ENCODE assay signal across 25 cellular contexts in the genomic region with DNA sequence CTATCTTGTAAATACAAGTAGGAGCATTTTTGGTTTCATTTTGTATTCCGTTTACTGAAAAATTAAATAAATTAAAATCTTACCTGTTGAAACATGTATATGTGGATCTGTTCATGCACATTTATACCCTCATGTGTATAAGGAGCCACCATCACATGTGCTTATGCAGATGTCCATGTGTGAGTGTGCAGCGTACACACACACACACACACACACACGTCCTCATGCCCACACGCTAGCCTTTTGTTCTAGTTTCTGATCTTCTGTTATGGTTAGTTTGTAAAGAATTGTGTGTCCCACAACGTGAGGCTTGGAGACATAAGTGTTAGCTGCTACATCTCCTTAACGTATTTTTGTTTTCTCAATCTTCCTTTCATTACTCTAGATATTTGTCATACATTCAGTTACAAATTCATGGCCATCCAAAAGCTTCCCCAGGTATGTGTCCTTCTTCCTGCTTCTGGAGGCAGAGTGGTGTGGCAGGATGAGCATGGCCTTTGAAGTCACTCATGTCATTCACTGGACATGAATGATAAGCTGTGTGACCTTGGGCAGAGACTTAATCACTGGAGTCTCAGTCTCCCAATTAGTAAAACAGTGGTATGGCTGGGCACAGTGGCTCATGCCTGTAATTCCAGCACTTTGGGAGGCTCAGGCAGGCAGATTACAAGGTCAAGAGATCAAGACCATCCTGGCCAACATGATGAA. TPM values are rescaled to one million over a fixed set of nuclear protein-coding genes. Genes with fewer than 3 reads are reported as not detected.
DNase-seq lines count a peak whose midpoint lies in the region; ATAC-seq, FAIRE-seq and TF ChIP-seq lines count a peak whose summit lies in the region.
"Had no signal": no experiment of that assay in that cellular context is flagged by ENCODE, and none has a peak within 500 bp of the region (broad histone marks: within the 10 kb centered on the region; RNA-seq: fewer than 3 reads in every experiment).

No MANE protein-coding gene starts in this region.

- no peaks in the 10 kb centered on the region for H3K9me1 ChIP-seq in K562 (ENCODE audit: control insufficient read depth, insufficient read depth, low read length)

- H3K79me2 ChIP-seq in OCI-LY7 (ENCODE audit: insufficient read depth, low read depth, low read length) (no peaks in the 10 kb centered on the region), K562 (ENCODE audit: control insufficient read depth, insufficient read depth, low read length) (no peaks in the 10 kb centered on the region)

- no peak for FAIRE-seq in K562 (lab: Jason Lieb, UNC)
- FAIRE-seq: GM12891, urothelium cell line had no signal

- CTCF ChIA-PET in OCI-LY7 (lab: Charles Lee; ENCODE audit: unreplicated experiment) (interaction anchor here (0.6 to 2.3 kb wide), 9 partner anchors 10 to 121 kb away, joined by 3 to 13 read pairs (median 3); no protein-coding TSS in a partner anchor), K562 (lab: Yijun Ruan, JAX; ENCODE audit: low intra/inter-chr PET ratio) (no interaction called here)

- H3K9me3 Mint-ChIP-seq in activated T-cell treated with anti-CD3 and anti-CD28 coated beads, Interleukin-2, amount 50 U/mL, for 4 hours = peaks cover 8% of the 10 kb centered on the region
- peaks cover 5% of the 10 kb centered on the region for H3K9me3 Mint-ChIP-seq in stimulated activated effector memory CD8-positive, alpha-beta T cell treated with anti-CD3 and anti-CD28 coated beads, Interleukin-12 subunit alpha, Interleukin-12 subunit beta, amount 100 ng/mL, for 72 hours
- H3K9me3 Mint-ChIP-seq: dendritic cell treated with granulocyte-macrophage colony-stimulating factor and Interleukin-4, amounts not matched to agents 40 ng/mL and 50 ng/mL, for 4 days had no signal

- no peak for DNase-seq in activated T-cell treated with anti-CD3 and anti-CD28 coated beads, Interleukin-2, amount 50 U/mL, for 4 hours
- no peak for DNase-seq in activated T-cell treated with anti-CD3 and anti-CD28 coated beads for 4 hours
- DNase-seq in OCI-LY7 (ENCODE audit: low spot score) = no peak
- peak in 2 of 4 experiments; percentile 53 to 68 for DNase-seq in K562 (ENCODE audit: extremely low read depth in 1 of 4, low spot score in 3 of 4)
- DNase-seq in stimulated activated effector memory CD8-positive, alpha-beta T cell treated with anti-CD3 and anti-CD28 coated beads, Interleukin-12 subunit alpha, Interleukin-12 subunit beta, amount 100 ng/mL, for 72 hours (ENCODE audit: low spot score in 2 of 2) = no peak
- DNase-seq in OCI-M2 (lab: John Stamatoyannopoulos, UW; ENCODE audit: unreplicated experiment) = no peak
- DNase-seq in AML-193 (lab: John Stamatoyannopoulos, UW) = no peak
- DNase-seq in testis = no peak
- DNase-seq: activated effector memory CD4-positive, alpha-beta T cell treated with Interleukin-2 at 50 U/mL for 16 hours; GDM1; H7; Kasumi-1; left ventricle myocardium superior; NCI-H1417 treated with DMSO at 0.1 percent for 48 hours; NCI-H226; SHP77; stimulated activated CD4-positive, alpha-beta T cell treated with anti-CD3 and anti-CD28 coated beads, Interleukin-12 subunit alpha, Interleukin-12 subunit beta, amount 100 ng/mL, for 4 hours; stomach; T1000 had no signal

- TF ChIP-seq CTCF in OCI-LY7 (conservative IDR thresholded peaks at IDR 0.05; ENCODE audit: low read length) = no peak
- no peak for TF ChIP-seq CTCF in K562 (IDR thresholded peaks at IDR 0.05 in 2 of 3, conservative IDR thresholded peaks at IDR 0.05 in 1 of 3; ENCODE audit: insufficient read depth in 2 of 3, low read depth in 1 of 3, low read length in 3 of 3)
- TF ChIP-seq CTCF in testis (IDR thresholded peaks at IDR 0.05) = no peak

- TF ChIP-seq RAD21 in K562 (CRISPR knock-in tag; conservative IDR thresholded peaks at IDR 0.05 in 1 of 2, IDR thresholded peaks at IDR 0.05 in 1 of 2) = no peak

- H3K27me3 Mint-ChIP-seq in activated T-cell treated with anti-CD3 and anti-CD28 coated beads, Interleukin-2, amount 50 U/mL, for 4 hours (ENCODE audit: low read depth) = no peaks in the 10 kb centered on the region

- BruUV-seq in OCI-LY7 (replicated peaks; lab: Mats Ljungman, UMichigan) (no TSS peak), K562 (replicated peaks; lab: Mats Ljungman, UMichigan) (no TSS peak)

- peaks cover 93% of the 10 kb centered on the region for H3K4me1 Mint-ChIP-seq in activated T-cell treated with anti-CD3 and anti-CD28 coated beads, Interleukin-2, amount 50 U/mL, for 4 hours (ENCODE audit: low read depth)
- H3K4me1 Mint-ChIP-seq in stimulated activated effector memory CD8-positive, alpha-beta T cell treated with anti-CD3 and anti-CD28 coated beads, Interleukin-12 subunit alpha, Interleukin-12 subunit beta, amount 100 ng/mL, for 72 hours = peaks cover 95% of the 10 kb centered on the region

- in situ Hi-C loops in K562 (cut with MboI) = no loop called here

- no peak overlapping the region for H3K4me3 ChIP-seq in OCI-LY7 (ENCODE audit: low read depth, low read length, poor library complexity, severe bottlenecking)
- no peak overlapping the region for H3K4me3 ChIP-seq in K562
- no peak overlapping the region for H3K4me3 ChIP-seq in testis
- H3K4me3 ChIP-seq: prostate gland, stomach had no signal

- intact Hi-C loops in OCI-LY7 (cut with micrococcal nuclease; ENCODE audit: unreplicated experiment) = loop anchor here (10.0 kb wide), 1 partner anchor 296 kb away; a partner anchor contains a TSS
- intact Hi-C loops in K562 (cut with micrococcal nuclease) = loop anchor here (1.0 to 2.0 kb wide), 2 partner anchors 15 to 48 kb away; no protein-coding TSS in a partner anchor
- intact Hi-C loops in testis (cut with DNase I; ENCODE audit: low total_unique reads) = no loop called here

- peak overlapping the region; percentile 98 for H3K27ac ChIP-seq in OCI-LY7 (ENCODE audit: low read depth, low read length, poor library complexity, severe bottlenecking)
- H3K27ac ChIP-seq in K562 (ENCODE audit: extremely low read depth, low read depth, low read length) = peak overlapping the region; percentile 62
- H3K27ac ChIP-seq in testis = no peak overlapping the region
- H3K27ac ChIP-seq: prostate gland had no signal

- H3K9me3 ChIP-seq in OCI-LY7 (ENCODE audit: low read length) = peaks cover 25% of the 10 kb centered on the region; the same call in 1 of the 2 replicates
- H3K9me3 ChIP-seq in K562 (replicated peaks; ENCODE audit: control insufficient read depth, insufficient read depth, low read depth, low read length) = no peaks in the 10 kb centered on the region
- no peaks in the 10 kb centered on the region for H3K9me3 ChIP-seq in testis
- H3K9me3 ChIP-seq: prostate gland, stomach had no signal

- H3K4me3 Mint-ChIP-seq in activated T-cell treated with anti-CD3 and anti-CD28 coated beads, Interleukin-2, amount 50 U/mL, for 4 hours = peak overlapping the region; percentile 50
- peak overlapping the region; percentile 60 for H3K4me3 Mint-ChIP-seq in stimulated activated effector memory CD8-positive, alpha-beta T cell treated with anti-CD3 and anti-CD28 coated beads, Interleukin-12 subunit alpha, Interleukin-12 subunit beta, amount 100 ng/mL, for 72 hours
- H3K4me3 Mint-ChIP-seq: brain; dendritic cell treated with granulocyte-macrophage colony-stimulating factor and Interleukin-4, amounts not matched to agents 40 ng/mL and 50 ng/mL, for 4 days had no signal

- peak overlapping the region; percentile 1 to 35; a peak in 2 of 4 replicates for H3K9ac ChIP-seq in K562 (ENCODE audit: insufficient read depth in 1 of 2, low read depth in 2 of 2, low read length in 2 of 2)

- no peaks in the 10 kb centered on the region for H3K27me3 ChIP-seq in K562 (ENCODE audit: control insufficient read depth in 2 of 2, insufficient read depth in 2 of 2, low read length in 2 of 2)
- H3K27me3 ChIP-seq in testis = no peaks in the 10 kb centered on the region
- H3K27me3 ChIP-seq: stomach had no signal

- peak overlapping the region; percentile 86 for H3K27ac Mint-ChIP-seq in stimulated activated effector memory CD8-positive, alpha-beta T cell treated with anti-CD3 and anti-CD28 coated beads, Interleukin-12 subunit alpha, Interleukin-12 subunit beta, amount 100 ng/mL, for 72 hours
- H3K27ac Mint-ChIP-seq: brain; dendritic cell treated with granulocyte-macrophage colony-stimulating factor and Interleukin-4, amounts not matched to agents 40 ng/mL and 50 ng/mL, for 4 days had no signal

- H3K36me3 Mint-ChIP-seq in activated T-cell treated with anti-CD3 and anti-CD28 coated beads, Interleukin-2, amount 50 U/mL, for 4 hours (ENCODE audit: insufficient read depth) = no peaks in the 10 kb centered on the region
- peaks cover 17% of the 10 kb centered on the region for H3K36me3 Mint-ChIP-seq in stimulated activated effector memory CD8-positive, alpha-beta T cell treated with anti-CD3 and anti-CD28 coated beads, Interleukin-12 subunit alpha, Interleukin-12 subunit beta, amount 100 ng/mL, for 72 hours
- H3K36me3 Mint-ChIP-seq: brain had no signal

- H2AFZ ChIP-seq in OCI-LY7 (ENCODE audit: low read length) (peak overlapping the region; percentile 30; the same call in 1 of the 2 replicates), K562 (ENCODE audit: low read depth, low read length) (peak overlapping the region; percentile 44)

- H3K36me3 ChIP-seq in OCI-LY7 (ENCODE audit: insufficient read depth, low read length) (peaks cover 11% of the 10 kb centered on the region; the same call in 1 of the 2 replicates), K562 (ENCODE audit: control insufficient read depth, insufficient read depth, low read length) (no peaks in the 10 kb centered on the region), testis (ENCODE audit: low read depth, missing control alignments) (no peaks in the 10 kb centered on the region)
- H3K36me3 ChIP-seq: prostate gland, stomach had no signal

- no peaks in the 10 kb centered on the region for H4K20me1 ChIP-seq in OCI-LY7 (ENCODE audit: insufficient read depth, low read length)
- H4K20me1 ChIP-seq in K562 (replicated peaks; ENCODE audit: control insufficient read depth, insufficient read depth, low read length) = no peaks in the 10 kb centered on the region

- TF ChIP-seq POLR2A in K562 (conservative IDR thresholded peaks at IDR 0.05) = no peak
- TF ChIP-seq POLR2A in testis (IDR thresholded peaks at IDR 0.05) = no peak

- H3K4me1 ChIP-seq in OCI-LY7 (ENCODE audit: insufficient read depth, low read length, poor library complexity, severe bottlenecking) (peaks cover 99% of the 10 kb centered on the region), K562 (replicated peaks in 1 of 2; ENCODE audit: control insufficient read depth in 2 of 2, insufficient read depth in 2 of 2, low read length in 2 of 2) (peaks cover 44 to 71% of the 10 kb centered on the region in 2 experiments), testis (no peaks in the 10 kb centered on the region)
- H3K4me1 ChIP-seq: prostate gland had no signal

- 23% methylated on average over 6 of the region's 6 CpGs for WGBS in K562 (ENCODE audit: insufficient coverage, low coverage, missing lambda C conversion rate)
- 57 to 62% methylated on average over 6 of the region's 6 CpGs for WGBS in testis, 2 donors

- POLR2A ChIA-PET in OCI-LY7 (lab: Charles Lee) = interaction anchor here (0.7 to 19.4 kb wide), 9 partner anchors 9 to 64 kb away, joined by 3 to 760 read pairs (median 5); a partner anchor contains a TSS
- POLR2A ChIA-PET in K562 (lab: Yijun Ruan, JAX) = interaction anchor here (0.6 to 1.9 kb wide), 15 partner anchors 8 to 1980 kb away, joined by 3 to 9 read pairs (median 4); a partner anchor contains a TSS

- no peaks in the 10 kb centered on the region for H3K9me2 ChIP-seq in OCI-LY7 (ENCODE audit: insufficient read depth, low read length)

- no peak for ATAC-seq in activated T-cell treated with anti-CD3 and anti-CD28 coated beads, Interleukin-2, amount 50 U/mL, for 4 hours
- no peak for ATAC-seq in K562
- no peak for ATAC-seq in stimulated activated effector memory CD8-positive, alpha-beta T cell treated with anti-CD3 and anti-CD28 coated beads, Interleukin-12 subunit alpha, Interleukin-12 subunit beta, amount 100 ng/mL, for 72 hours
- ATAC-seq: left ventricle myocardium superior had no signal

- TF ChIP-seq EP300 in K562 (IDR thresholded peaks at IDR 0.05; ENCODE audit: low read length) = no peak

- H3K4me2 ChIP-seq in OCI-LY7 (ENCODE audit: low read length) (peak overlapping the region; percentile 73), K562 (ENCODE audit: insufficient read depth, low read length) (peak overlapping the region; percentile 67)

RNA-seq across cellular contexts. Expression of a gene that starts 54.6 kb away (rescaled TPM):
- total RNA-seq in activated T-cell treated with anti-CD3 and anti-CD28 coated beads, Interleukin-2, amount 50 U/mL, for 4 hours = 1 to 10 TPM; 3.6 to 5.8 (median 5.6) TPM
- 11.6 and 13.3 TPM in 2 replicates for total RNA-seq in OCI-LY7 (2014; rRNA removed; shearing (Covaris generic))
- total RNA-seq in OCI-LY7 (2022) (26.5 and 31.1 TPM in 2 replicates), K562 (2014; rRNA removed) (1.8 and 3.6 TPM in 2 replicates), K562 (2014; rRNA removed; fragmentation: Illumina TruSeq; extraction: Trizol) (4.5 and 5.2 TPM in 2 replicates), K562 (2015; rRNA removed; fragmentation: Illumina TruSeq; extraction: Trizol) (2.5 and 2.8 TPM in 2 replicates), K562 (2021) (7.1 and 7.7 TPM in 2 replicates), testis (10 to 100 TPM; 38.4 to 67.3 TPM)
- 12.1 and 13.3 TPM in 2 replicates for total RNA-seq in K562 (2011; cell fraction: chromatin; rRNA removed; ENCODE audit: low replicate concordance)
- 8.7 and 8.8 TPM in 2 replicates for total RNA-seq in K562 (2011; cell fraction: nucleolus; rRNA removed)
- total RNA-seq in K562 (2011; cell fraction: nucleoplasm; rRNA removed) = 11.4 and 17.1 TPM in 2 replicates
- polyA plus RNA-seq in K562 (2011; rRNA removed) (7.7 and 8.2 TPM in 2 replicates), K562 (2014; fragmentation: Illumina TruSeq; extraction: Trizol) (3.4 and 4.0 TPM in 2 replicates), K562 (2014; fragmentation: Nextera tagmentation; extraction: Ambion mirVana) (1 to 10 TPM; 3.8 to 5.0 TPM), K562 (2014; rRNA removed) (2.8 and 2.9 TPM in 2 replicates), testis (ENCODE audit: insufficient read depth, low read depth, low replicate concordance) (72.4 TPM)
- 4.5 and 7.5 TPM in 2 replicates for polyA plus RNA-seq in K562 (2011; cell fraction: cytosol; rRNA removed)
- polyA plus RNA-seq in K562 (2011; cell fraction: nucleus; rRNA removed) = 3.9 and 5.1 TPM in 2 replicates
- 2.4 and 3.7 TPM in 2 replicates for polyA plus RNA-seq in K562 (2012)
- polyA minus RNA-seq in K562 (2011; rRNA and poly(A)+ RNA removed) = 26.9 and 28.8 TPM in 2 replicates
- polyA minus RNA-seq in K562 (2011; cell fraction: cytosol; rRNA and poly(A)+ RNA removed) = 11.0 and 11.5 TPM in 2 replicates
- 7.1 and 12.4 TPM in 2 replicates for polyA minus RNA-seq in K562 (2011; cell fraction: nucleus; rRNA and poly(A)+ RNA removed)
- total RNA-seq: epithelial cell of proximal tubule had no signal

Comparison
In these comparisons a context has a peak if more than half of its experiments do, and no peak if none do; other contexts are left out.
1. H3K27ac ChIP-seq: peak in OCI-LY7 (single experiment) and K562 (single experiment); none in testis (0 of 2).